ENCODE assay signal across 33 cellular contexts in genomic region chr6:168744866-168745265, GRCh38.
DNase-seq lines count a peak whose midpoint lies in the region; ATAC-seq and TF ChIP-seq lines count a peak whose summit lies in the region.
"Had no signal": no experiment of that assay in that cellular context is flagged by ENCODE, and none has a peak within 500 bp of the region (broad histone marks: within the 10 kb centered on the region; RNA-seq: fewer than 3 reads in every experiment).

No MANE protein-coding gene starts in this region.

- RAD21 ChIA-PET in HCT116 (lab: Charles Lee; ENCODE audit: low non-redundant PET in 1 of 2, low total read pairs in 2 of 2, uncharacterized antibody in 2 of 2, unreplicated experiment in 2 of 2), result no interaction called here

- H3K79me2 ChIP-seq in HCT116 (ENCODE audit: insufficient read depth, low read length), result no peaks in the 10 kb centered on the region
- H3K79me2 ChIP-seq in neural cell (replicated peaks; ENCODE audit: insufficient read depth, low read length), result no peaks in the 10 kb centered on the region

- H3K9me3 ChIP-seq in HCT116 (ENCODE audit: control insufficient read depth in 1 of 2, insufficient read depth in 1 of 2, low read depth in 1 of 2, low read length in 2 of 2) (no peaks in the 10 kb centered on the region), neural cell (ENCODE audit: low read length) (no peaks in the 10 kb centered on the region)
- H3K9me3 ChIP-seq: A549, BE2C, BLaER1, Caco-2 had no signal

- H3K4me1 ChIP-seq in HCT116 (ENCODE audit: control insufficient read depth in 1 of 2, insufficient read depth in 2 of 2, low read length in 2 of 2), result no peaks in the 10 kb centered on the region
- H3K4me1 ChIP-seq: A549; BE2C; BLaER1; BLaER1 treated with 17β-estradiol and CSF1 and Interleukin-3, amounts not matched to agents 10 nM and 100 nM had no signal

- ATAC-seq in natural killer cell (no peak), HCT116 (no peak)
- ATAC-seq in natural killer cell treated with Interleukin-12 subunit alpha and Interleukin-12 subunit beta and Interleukin-15 and Interleukin-18, amount 100 ng/mL, for 72 hours, result no peak
- ATAC-seq: A549; CD8-positive, alpha-beta T cell had no signal

- TF ChIP-seq RAD21 in HCT116 (IDR thresholded peaks at IDR 0.05; ENCODE audit: low read depth) (no peak), neural cell (conservative IDR thresholded peaks at IDR 0.05) (no peak)

- H3K27me3 ChIP-seq in HCT116 (ENCODE audit: insufficient read depth, low read length) (no peaks in the 10 kb centered on the region), neural cell (ENCODE audit: insufficient read depth, low read depth, low read length) (no peaks in the 10 kb centered on the region)
- H3K27me3 ChIP-seq: BE2C; BLaER1; BLaER1 treated with 17β-estradiol and CSF1 and Interleukin-3, amounts not matched to agents 10 nM and 100 nM had no signal

- no peaks in the 10 kb centered on the region for H3K9me3 Mint-ChIP-seq in natural killer cell
- H3K9me3 Mint-ChIP-seq in natural killer cell treated with Interleukin-12 subunit alpha and Interleukin-12 subunit beta and Interleukin-15 and Interleukin-18, amount 100 ng/mL, for 72 hours, result peaks cover 3% of the 10 kb centered on the region
- H3K9me3 Mint-ChIP-seq: CD8-positive, alpha-beta T cell had no signal

- DNase-seq in natural killer cell (no peak), HCT116 (ENCODE audit: low read depth, low spot score) (no peak), NCI-H187 treated with DMSO at 0.1 percent for 48 hours (lab: John Stamatoyannopoulos, UW) (no peak), NK-92 (lab: John Stamatoyannopoulos, UW; ENCODE audit: unreplicated experiment) (no peak)
- DNase-seq in natural killer cell treated with Interleukin-12 subunit alpha and Interleukin-12 subunit beta and Interleukin-15 and Interleukin-18, amount 100 ng/mL, for 72 hours (ENCODE audit: low spot score), result no peak
- DNase-seq: 8988T; ACHN; AML-193; BE2C; C1 segment of cervical spinal cord; Caco-2; Calu3; CD4-positive, alpha-beta memory T cell; CD4-positive, alpha-beta T cell; CD4-positive, CD25-positive, alpha-beta regulatory T cell; CD8-positive, alpha-beta memory T cell; CD8-positive, alpha-beta T cell; COR-L47; DMS 273 treated with DMSO at 0.1 percent for 48 hours; DMS153; DMS53; DMS79; DMS79 treated with DMSO at 0.1 percent for 48 hours; DND-41; EL had no signal

- peak overlapping the region; percentile 17 for H3K4me3 Mint-ChIP-seq in natural killer cell
- no peak overlapping the region for H3K4me3 Mint-ChIP-seq in natural killer cell treated with Interleukin-12 subunit alpha and Interleukin-12 subunit beta and Interleukin-15 and Interleukin-18, amount 100 ng/mL, for 72 hours
- H3K4me3 Mint-ChIP-seq: B cell; CD14-positive monocyte; CD4-positive, alpha-beta memory T cell; CD4-positive, alpha-beta T cell; CD4-positive, CD25-positive, alpha-beta regulatory T cell; CD8-positive, alpha-beta memory T cell; CD8-positive, alpha-beta T cell had no signal

- intact Hi-C loops in natural killer cell (cut with micrococcal nuclease) (no loop called here), HCT116 (cut with micrococcal nuclease) (no loop called here)

- peak overlapping the region; percentile 16 for H2AFZ ChIP-seq in HCT116 (ENCODE audit: low read depth, low read length, poor library complexity, severe bottlenecking)
- H2AFZ ChIP-seq in neural cell (ENCODE audit: low read depth, low read length), result no peak overlapping the region

- POLR2A ChIA-PET in HCT116 (lab: Charles Lee), result no interaction called here

- no peaks in the 10 kb centered on the region for H4K20me1 ChIP-seq in HCT116 (ENCODE audit: insufficient read depth)
- H4K20me1 ChIP-seq in neural cell (ENCODE audit: insufficient read depth), result no peaks in the 10 kb centered on the region
- H4K20me1 ChIP-seq: BLaER1; BLaER1 treated with 17β-estradiol and CSF1 and Interleukin-3, amounts not matched to agents 10 nM and 100 nM had no signal

- H3K9ac ChIP-seq in HCT116 (ENCODE audit: low read length) (no peak overlapping the region), neural cell (ENCODE audit: low read length) (no peak overlapping the region)
- H3K9ac ChIP-seq: BLaER1; BLaER1 treated with 17β-estradiol and CSF1 and Interleukin-3, amounts not matched to agents 10 nM and 100 nM had no signal

- H3K4me1 Mint-ChIP-seq in natural killer cell, result no peaks in the 10 kb centered on the region
- H3K4me1 Mint-ChIP-seq in natural killer cell treated with Interleukin-12 subunit alpha and Interleukin-12 subunit beta and Interleukin-15 and Interleukin-18, amount 100 ng/mL, for 72 hours (ENCODE audit: low read depth in 2 of 2), result peaks cover 0 to 3% of the 10 kb centered on the region in 2 donors
- H3K4me1 Mint-ChIP-seq: B cell; CD14-positive monocyte; CD4-positive, alpha-beta memory T cell; CD4-positive, CD25-positive, alpha-beta regulatory T cell; CD8-positive, alpha-beta memory T cell had no signal

- peaks cover 0 to under 1% of the 10 kb centered on the region in 2 donors for H3K27me3 Mint-ChIP-seq in natural killer cell (ENCODE audit: low read depth in 2 of 2)
- H3K27me3 Mint-ChIP-seq in natural killer cell treated with Interleukin-12 subunit alpha and Interleukin-12 subunit beta and Interleukin-15 and Interleukin-18, amount 100 ng/mL, for 72 hours, result peaks cover 0 to 3% of the 10 kb centered on the region in 2 donors
- H3K27me3 Mint-ChIP-seq: B cell; CD4-positive, alpha-beta memory T cell; CD4-positive, alpha-beta T cell; CD4-positive, CD25-positive, alpha-beta regulatory T cell had no signal

- H3K27ac Mint-ChIP-seq in natural killer cell, result no peak overlapping the region
- H3K27ac Mint-ChIP-seq in natural killer cell treated with Interleukin-12 subunit alpha and Interleukin-12 subunit beta and Interleukin-15 and Interleukin-18, amount 100 ng/mL, for 72 hours, result no peak overlapping the region
- H3K27ac Mint-ChIP-seq: B cell; CD14-positive monocyte; CD4-positive, alpha-beta memory T cell; CD4-positive, alpha-beta T cell; CD4-positive, CD25-positive, alpha-beta regulatory T cell; CD8-positive, alpha-beta memory T cell; CD8-positive, alpha-beta T cell had no signal

- H3K9me2 ChIP-seq in HCT116 (ENCODE audit: insufficient read depth) (no peaks in the 10 kb centered on the region), neural cell (ENCODE audit: insufficient read depth, low read length) (no peaks in the 10 kb centered on the region)

- no peak overlapping the region for H3K27ac ChIP-seq in HCT116 (ENCODE audit: low read depth, low read length)
- no peak overlapping the region for H3K27ac ChIP-seq in neural cell (ENCODE audit: low read length)
- H3K27ac ChIP-seq: 22Rv1; A549; BLaER1; BLaER1 treated with 17β-estradiol and CSF1 and Interleukin-3, amounts not matched to agents 10 nM and 100 nM; C4-2B had no signal

- H3K36me3 ChIP-seq in HCT116 (ENCODE audit: control insufficient read depth in 1 of 2, insufficient read depth in 2 of 2, low read length in 2 of 2), result no peaks in the 10 kb centered on the region
- no peaks in the 10 kb centered on the region for H3K36me3 ChIP-seq in neural cell (ENCODE audit: insufficient read depth, low read length)
- H3K36me3 ChIP-seq: BE2C; BLaER1; BLaER1 treated with 17β-estradiol and CSF1 and Interleukin-3, amounts not matched to agents 10 nM and 100 nM had no signal

- no peak overlapping the region for H3K4me3 ChIP-seq in HCT116 (replicated peaks in 1 of 2; ENCODE audit: low read depth in 1 of 2, low read length in 2 of 2)
- no peak overlapping the region for H3K4me3 ChIP-seq in neural cell (ENCODE audit: low read length)
- H3K4me3 ChIP-seq: A549; BLaER1; BLaER1 treated with 17β-estradiol and CSF1 and Interleukin-3, amounts not matched to agents 10 nM and 100 nM had no signal

- TF ChIP-seq CTCF in natural killer cell (IDR thresholded peaks at IDR 0.05), result no peak
- TF ChIP-seq CTCF in HCT116 (IDR thresholded peaks at IDR 0.05 in 2 of 3, conservative IDR thresholded peaks at IDR 0.05 in 1 of 3; ENCODE audit: borderline replicate concordance in 1 of 3, insufficient read depth in 1 of 3, low read depth in 2 of 3, low read length in 2 of 3), result no peak
- TF ChIP-seq CTCF in neural cell (IDR thresholded peaks at IDR 0.05; ENCODE audit: poor library complexity, severe bottlenecking), result no peak

- no peaks in the 10 kb centered on the region for H3F3A ChIP-seq in neural cell (ENCODE audit: insufficient read depth, low read length, poor library complexity, severe bottlenecking)

- no peak overlapping the region for H3K4me2 ChIP-seq in HCT116 (ENCODE audit: low read length)
- no peak overlapping the region for H3K4me2 ChIP-seq in neural cell (ENCODE audit: low read length)
- H3K4me2 ChIP-seq: A549; BLaER1; BLaER1 treated with 17β-estradiol and CSF1 and Interleukin-3, amounts not matched to agents 10 nM and 100 nM had no signal

- TF ChIP-seq POLR2A in HCT116 (IDR thresholded peaks at IDR 0.05; ENCODE audit: borderline replicate concordance, extremely low read depth, insufficient read depth, insufficient read length), result no peak

- peak; percentile 55 for TF ChIP-seq EP300 in neural cell (conservative IDR thresholded peaks at IDR 0.05; ENCODE audit: poor library complexity, severe bottlenecking)

- BruUV-seq in HCT116 (replicated peaks; lab: Mats Ljungman, UMichigan), result no TSS peak

- CTCF ChIA-PET in HCT116 (lab: Charles Lee), result no interaction called here

- no peaks in the 10 kb centered on the region for H3K36me3 Mint-ChIP-seq in natural killer cell
- no peaks in the 10 kb centered on the region for H3K36me3 Mint-ChIP-seq in natural killer cell treated with Interleukin-12 subunit alpha and Interleukin-12 subunit beta and Interleukin-15 and Interleukin-18, amount 100 ng/mL, for 72 hours
- H3K36me3 Mint-ChIP-seq: CD14-positive monocyte; CD4-positive, alpha-beta memory T cell; CD4-positive, CD25-positive, alpha-beta regulatory T cell; CD8-positive, alpha-beta memory T cell; CD8-positive, alpha-beta T cell had no signal

TF ChIP-seq in HCT116, 20 proteins besides CTCF, POLR2A, EP300 and RAD21 (continues in another document):
- TF ChIP-seq ELF1 (IDR thresholded peaks at IDR 0.05; ENCODE audit: borderline replicate concordance, low read depth), result no peak

TF ChIP-seq in neural cell, 6 proteins besides CTCF, POLR2A, EP300 and RAD21:
- TF ChIP-seq EZH2 (IDR thresholded peaks at IDR 0.05; ENCODE audit: borderline replicate concordance, insufficient read depth, low read length, poor library complexity, severe bottlenecking) (no peak), POLR2AphosphoS5 (IDR thresholded peaks at IDR 0.05) (peak; percentile 76)
